ENCODE assay signal across 1 cellular context in the genomic region with DNA sequence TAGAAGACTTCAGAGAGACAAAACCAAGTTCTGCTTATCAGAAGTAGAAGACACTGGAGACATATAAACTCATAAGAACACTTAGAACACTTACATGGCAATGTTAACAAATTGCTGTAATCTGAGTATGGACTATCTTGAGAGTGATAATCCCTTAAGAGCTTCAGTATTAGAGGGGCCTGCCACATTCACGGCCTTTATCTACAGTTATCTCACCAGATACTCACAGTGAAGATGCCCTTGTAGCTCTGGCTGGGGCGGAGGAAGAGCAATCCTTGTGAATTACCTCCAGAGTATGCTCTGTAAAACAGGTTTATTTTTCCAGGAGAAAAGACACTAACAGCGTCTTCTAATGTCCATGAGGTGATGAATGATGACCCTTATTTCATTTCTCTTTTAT.
TF ChIP-seq lines count a peak whose summit lies in the region.

No MANE protein-coding gene starts in this region.

TF ChIP-seq in H1, 55 proteins besides CTCF, POLR2A, EP300 and RAD21 (continued from another document):
- TF ChIP-seq, protein P1, sequence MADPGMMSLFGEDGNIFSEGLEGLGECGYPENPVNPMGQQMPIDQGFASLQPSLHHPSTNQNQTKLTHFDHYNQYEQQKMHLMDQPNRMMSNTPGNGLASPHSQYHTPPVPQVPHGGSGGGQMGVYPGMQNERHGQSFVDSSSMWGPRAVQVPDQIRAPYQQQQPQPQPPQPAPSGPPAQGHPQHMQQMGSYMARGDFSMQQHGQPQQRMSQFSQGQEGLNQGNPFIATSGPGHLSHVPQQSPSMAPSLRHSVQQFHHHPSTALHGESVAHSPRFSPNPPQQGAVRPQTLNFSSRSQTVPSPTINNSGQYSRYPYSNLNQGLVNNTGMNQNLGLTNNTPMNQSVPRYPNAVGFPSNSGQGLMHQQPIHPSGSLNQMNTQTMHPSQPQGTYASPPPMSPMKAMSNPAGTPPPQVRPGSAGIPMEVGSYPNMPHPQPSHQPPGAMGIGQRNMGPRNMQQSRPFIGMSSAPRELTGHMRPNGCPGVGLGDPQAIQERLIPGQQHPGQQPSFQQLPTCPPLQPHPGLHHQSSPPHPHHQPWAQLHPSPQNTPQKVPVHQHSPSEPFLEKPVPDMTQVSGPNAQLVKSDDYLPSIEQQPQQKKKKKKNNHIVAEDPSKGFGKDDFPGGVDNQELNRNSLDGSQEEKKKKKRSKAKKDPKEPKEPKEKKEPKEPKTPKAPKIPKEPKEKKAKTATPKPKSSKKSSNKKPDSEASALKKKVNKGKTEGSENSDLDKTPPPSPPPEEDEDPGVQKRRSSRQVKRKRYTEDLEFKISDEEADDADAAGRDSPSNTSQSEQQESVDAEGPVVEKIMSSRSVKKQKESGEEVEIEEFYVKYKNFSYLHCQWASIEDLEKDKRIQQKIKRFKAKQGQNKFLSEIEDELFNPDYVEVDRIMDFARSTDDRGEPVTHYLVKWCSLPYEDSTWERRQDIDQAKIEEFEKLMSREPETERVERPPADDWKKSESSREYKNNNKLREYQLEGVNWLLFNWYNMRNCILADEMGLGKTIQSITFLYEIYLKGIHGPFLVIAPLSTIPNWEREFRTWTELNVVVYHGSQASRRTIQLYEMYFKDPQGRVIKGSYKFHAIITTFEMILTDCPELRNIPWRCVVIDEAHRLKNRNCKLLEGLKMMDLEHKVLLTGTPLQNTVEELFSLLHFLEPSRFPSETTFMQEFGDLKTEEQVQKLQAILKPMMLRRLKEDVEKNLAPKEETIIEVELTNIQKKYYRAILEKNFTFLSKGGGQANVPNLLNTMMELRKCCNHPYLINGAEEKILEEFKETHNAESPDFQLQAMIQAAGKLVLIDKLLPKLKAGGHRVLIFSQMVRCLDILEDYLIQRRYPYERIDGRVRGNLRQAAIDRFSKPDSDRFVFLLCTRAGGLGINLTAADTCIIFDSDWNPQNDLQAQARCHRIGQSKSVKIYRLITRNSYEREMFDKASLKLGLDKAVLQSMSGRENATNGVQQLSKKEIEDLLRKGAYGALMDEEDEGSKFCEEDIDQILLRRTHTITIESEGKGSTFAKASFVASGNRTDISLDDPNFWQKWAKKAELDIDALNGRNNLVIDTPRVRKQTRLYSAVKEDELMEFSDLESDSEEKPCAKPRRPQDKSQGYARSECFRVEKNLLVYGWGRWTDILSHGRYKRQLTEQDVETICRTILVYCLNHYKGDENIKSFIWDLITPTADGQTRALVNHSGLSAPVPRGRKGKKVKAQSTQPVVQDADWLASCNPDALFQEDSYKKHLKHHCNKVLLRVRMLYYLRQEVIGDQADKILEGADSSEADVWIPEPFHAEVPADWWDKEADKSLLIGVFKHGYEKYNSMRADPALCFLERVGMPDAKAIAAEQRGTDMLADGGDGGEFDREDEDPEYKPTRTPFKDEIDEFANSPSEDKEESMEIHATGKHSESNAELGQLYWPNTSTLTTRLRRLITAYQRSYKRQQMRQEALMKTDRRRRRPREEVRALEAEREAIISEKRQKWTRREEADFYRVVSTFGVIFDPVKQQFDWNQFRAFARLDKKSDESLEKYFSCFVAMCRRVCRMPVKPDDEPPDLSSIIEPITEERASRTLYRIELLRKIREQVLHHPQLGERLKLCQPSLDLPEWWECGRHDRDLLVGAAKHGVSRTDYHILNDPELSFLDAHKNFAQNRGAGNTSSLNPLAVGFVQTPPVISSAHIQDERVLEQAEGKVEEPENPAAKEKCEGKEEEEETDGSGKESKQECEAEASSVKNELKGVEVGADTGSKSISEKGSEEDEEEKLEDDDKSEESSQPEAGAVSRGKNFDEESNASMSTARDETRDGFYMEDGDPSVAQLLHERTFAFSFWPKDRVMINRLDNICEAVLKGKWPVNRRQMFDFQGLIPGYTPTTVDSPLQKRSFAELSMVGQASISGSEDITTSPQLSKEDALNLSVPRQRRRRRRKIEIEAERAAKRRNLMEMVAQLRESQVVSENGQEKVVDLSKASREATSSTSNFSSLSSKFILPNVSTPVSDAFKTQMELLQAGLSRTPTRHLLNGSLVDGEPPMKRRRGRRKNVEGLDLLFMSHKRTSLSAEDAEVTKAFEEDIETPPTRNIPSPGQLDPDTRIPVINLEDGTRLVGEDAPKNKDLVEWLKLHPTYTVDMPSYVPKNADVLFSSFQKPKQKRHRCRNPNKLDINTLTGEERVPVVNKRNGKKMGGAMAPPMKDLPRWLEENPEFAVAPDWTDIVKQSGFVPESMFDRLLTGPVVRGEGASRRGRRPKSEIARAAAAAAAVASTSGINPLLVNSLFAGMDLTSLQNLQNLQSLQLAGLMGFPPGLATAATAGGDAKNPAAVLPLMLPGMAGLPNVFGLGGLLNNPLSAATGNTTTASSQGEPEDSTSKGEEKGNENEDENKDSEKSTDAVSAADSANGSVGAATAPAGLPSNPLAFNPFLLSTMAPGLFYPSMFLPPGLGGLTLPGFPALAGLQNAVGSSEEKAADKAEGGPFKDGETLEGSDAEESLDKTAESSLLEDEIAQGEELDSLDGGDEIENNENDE (IDR thresholded peaks at IDR 0.05; ENCODE audit: insufficient replicate concordance, low read length): no peak
- TF ChIP-seq, protein P2, sequence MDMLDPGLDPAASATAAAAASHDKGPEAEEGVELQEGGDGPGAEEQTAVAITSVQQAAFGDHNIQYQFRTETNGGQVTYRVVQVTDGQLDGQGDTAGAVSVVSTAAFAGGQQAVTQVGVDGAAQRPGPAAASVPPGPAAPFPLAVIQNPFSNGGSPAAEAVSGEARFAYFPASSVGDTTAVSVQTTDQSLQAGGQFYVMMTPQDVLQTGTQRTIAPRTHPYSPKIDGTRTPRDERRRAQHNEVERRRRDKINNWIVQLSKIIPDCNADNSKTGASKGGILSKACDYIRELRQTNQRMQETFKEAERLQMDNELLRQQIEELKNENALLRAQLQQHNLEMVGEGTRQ (IDR thresholded peaks at IDR 0.05; ENCODE audit: low read length): no peak
